ENCODE assay signal across 1 cellular context in the genomic region with DNA sequence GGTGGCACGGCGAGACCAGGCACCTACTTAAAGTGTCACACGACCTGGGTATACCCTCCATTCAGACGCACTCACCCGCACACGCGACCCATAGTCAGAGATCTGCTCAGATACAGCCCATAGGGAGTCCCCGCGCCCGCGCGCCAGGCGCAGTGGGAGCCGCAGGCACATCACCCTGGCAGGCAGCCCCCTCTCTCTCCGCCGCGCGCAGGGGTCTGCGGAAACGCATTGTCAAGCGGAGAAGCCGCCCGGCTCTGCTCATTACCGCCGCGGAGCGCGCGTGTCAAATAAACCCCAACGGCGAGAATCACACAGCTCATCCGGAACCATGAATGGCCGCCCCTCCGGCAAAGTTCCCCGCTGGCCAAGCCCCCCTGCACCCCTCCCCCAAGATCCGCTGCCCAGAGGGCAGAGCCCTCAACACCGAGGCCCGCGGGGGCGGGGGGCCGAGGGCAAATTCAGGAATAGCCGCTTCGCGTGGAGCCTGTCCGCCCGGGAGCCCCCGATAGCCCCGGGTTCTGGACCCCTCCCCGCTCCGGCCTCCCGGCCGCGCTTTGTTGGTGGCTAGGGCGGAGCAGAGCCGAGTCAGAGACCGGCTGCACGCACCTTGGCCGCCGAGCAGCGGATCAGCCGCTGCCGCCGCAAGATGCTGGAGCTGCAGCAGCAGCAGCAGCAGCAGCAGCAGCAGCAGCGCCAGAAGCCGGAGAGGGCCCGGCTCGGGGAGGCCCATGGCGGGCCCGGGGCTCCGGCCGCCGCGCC.
TF ChIP-seq lines count a peak whose summit lies in the region.

No MANE protein-coding gene starts in this region.

TF ChIP-seq in HepG2, 621 proteins besides CTCF, POLR2A, EP300 and RAD21 (continued from another document and continues in another):
- TF ChIP-seq TCF12 (IDR thresholded peaks at IDR 0.05) (no peak), TCF12 (CRISPR knock-in tag; IDR thresholded peaks at IDR 0.05) (no peak), POLR2G (IDR thresholded peaks at IDR 0.05; ENCODE audit: low read depth, low read length) (0 out of 2 replicates have a peak, but pooled peaks have one; percentile 6), XRCC5 (optimal IDR thresholded peaks at IDR 0.05; ENCODE audit: low read length) (no peak), KDM2A (CRISPR knock-in tag; IDR thresholded peaks at IDR 0.05; ENCODE audit: borderline replicate concordance, low read depth) (peak; percentile 49; the same call in 1 of the 2 replicates), SRSF4 (IDR thresholded peaks at IDR 0.05; ENCODE audit: low read depth, low read length, poor library complexity, severe bottlenecking) (no peak), ZNF441 (CRISPR knock-in tag; IDR thresholded peaks at IDR 0.05; ENCODE audit: borderline replicate concordance) (no peak), ZNF549 (CRISPR knock-in tag; IDR thresholded peaks at IDR 0.05) (no peak), ZSCAN9 (CRISPR knock-in tag; IDR thresholded peaks at IDR 0.05; ENCODE audit: borderline replicate concordance) (no peak), ZNF790 (CRISPR knock-in tag; IDR thresholded peaks at IDR 0.05; ENCODE audit: borderline replicate concordance) (0 out of 2 replicates have a peak, but pooled peaks have one; percentile 8), ZNF792 (CRISPR knock-in tag; IDR thresholded peaks at IDR 0.05) (no peak), MED13 (CRISPR knock-in tag; IDR thresholded peaks at IDR 0.05) (no peak), HMG20B (CRISPR knock-in tag; conservative IDR thresholded peaks at IDR 0.05) (no peak), ZNF20 (CRISPR knock-in tag; IDR thresholded peaks at IDR 0.05) (no peak), CEBPG (CRISPR knock-in tag; IDR thresholded peaks at IDR 0.05) (no peak), NCOA5 (CRISPR knock-in tag; IDR thresholded peaks at IDR 0.05) (no peak), ZNF446 (CRISPR knock-in tag; IDR thresholded peaks at IDR 0.05) (no peak), YY1 (IDR thresholded peaks at IDR 0.05; ENCODE audit: insufficient read depth, insufficient replicate concordance, low read depth, low read length) (peak; percentile 14), ZBTB21 (CRISPR knock-in tag; IDR thresholded peaks at IDR 0.05) (no peak), ZNF331 (CRISPR knock-in tag; IDR thresholded peaks at IDR 0.05) (no peak), KAT7 (CRISPR knock-in tag; IDR thresholded peaks at IDR 0.05; ENCODE audit: borderline replicate concordance) (no peak), ZNF572 (CRISPR knock-in tag; IDR thresholded peaks at IDR 0.05) (no peak), NFYB (CRISPR knock-in tag; IDR thresholded peaks at IDR 0.05) (no peak), RCOR2 (CRISPR knock-in tag; IDR thresholded peaks at IDR 0.05) (no peak), ZNF343 (CRISPR knock-in tag; IDR thresholded peaks at IDR 0.05) (no peak), ZSCAN20 (CRISPR knock-in tag; IDR thresholded peaks at IDR 0.05; ENCODE audit: borderline replicate concordance) (peak; percentile 37; the same call in 1 of the 2 replicates), ZNF674 (CRISPR knock-in tag; IDR thresholded peaks at IDR 0.05; ENCODE audit: low read depth) (no peak), ZNF335 (CRISPR knock-in tag; IDR thresholded peaks at IDR 0.05) (no peak), ZNF598 (CRISPR knock-in tag; IDR thresholded peaks at IDR 0.05; ENCODE audit: borderline replicate concordance) (no peak), ZKSCAN1 (IDR thresholded peaks at IDR 0.05; ENCODE audit: low read length) (no peak), NFKBIZ (CRISPR knock-in tag; IDR thresholded peaks at IDR 0.05) (no peak)
- TF ChIP-seq, protein P1, sequence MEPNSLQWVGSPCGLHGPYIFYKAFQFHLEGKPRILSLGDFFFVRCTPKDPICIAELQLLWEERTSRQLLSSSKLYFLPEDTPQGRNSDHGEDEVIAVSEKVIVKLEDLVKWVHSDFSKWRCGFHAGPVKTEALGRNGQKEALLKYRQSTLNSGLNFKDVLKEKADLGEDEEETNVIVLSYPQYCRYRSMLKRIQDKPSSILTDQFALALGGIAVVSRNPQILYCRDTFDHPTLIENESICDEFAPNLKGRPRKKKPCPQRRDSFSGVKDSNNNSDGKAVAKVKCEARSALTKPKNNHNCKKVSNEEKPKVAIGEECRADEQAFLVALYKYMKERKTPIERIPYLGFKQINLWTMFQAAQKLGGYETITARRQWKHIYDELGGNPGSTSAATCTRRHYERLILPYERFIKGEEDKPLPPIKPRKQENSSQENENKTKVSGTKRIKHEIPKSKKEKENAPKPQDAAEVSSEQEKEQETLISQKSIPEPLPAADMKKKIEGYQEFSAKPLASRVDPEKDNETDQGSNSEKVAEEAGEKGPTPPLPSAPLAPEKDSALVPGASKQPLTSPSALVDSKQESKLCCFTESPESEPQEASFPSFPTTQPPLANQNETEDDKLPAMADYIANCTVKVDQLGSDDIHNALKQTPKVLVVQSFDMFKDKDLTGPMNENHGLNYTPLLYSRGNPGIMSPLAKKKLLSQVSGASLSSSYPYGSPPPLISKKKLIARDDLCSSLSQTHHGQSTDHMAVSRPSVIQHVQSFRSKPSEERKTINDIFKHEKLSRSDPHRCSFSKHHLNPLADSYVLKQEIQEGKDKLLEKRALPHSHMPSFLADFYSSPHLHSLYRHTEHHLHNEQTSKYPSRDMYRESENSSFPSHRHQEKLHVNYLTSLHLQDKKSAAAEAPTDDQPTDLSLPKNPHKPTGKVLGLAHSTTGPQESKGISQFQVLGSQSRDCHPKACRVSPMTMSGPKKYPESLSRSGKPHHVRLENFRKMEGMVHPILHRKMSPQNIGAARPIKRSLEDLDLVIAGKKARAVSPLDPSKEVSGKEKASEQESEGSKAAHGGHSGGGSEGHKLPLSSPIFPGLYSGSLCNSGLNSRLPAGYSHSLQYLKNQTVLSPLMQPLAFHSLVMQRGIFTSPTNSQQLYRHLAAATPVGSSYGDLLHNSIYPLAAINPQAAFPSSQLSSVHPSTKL (CRISPR knock-in tag; IDR thresholded peaks at IDR 0.05), result no peak
- TF ChIP-seq, protein P2, sequence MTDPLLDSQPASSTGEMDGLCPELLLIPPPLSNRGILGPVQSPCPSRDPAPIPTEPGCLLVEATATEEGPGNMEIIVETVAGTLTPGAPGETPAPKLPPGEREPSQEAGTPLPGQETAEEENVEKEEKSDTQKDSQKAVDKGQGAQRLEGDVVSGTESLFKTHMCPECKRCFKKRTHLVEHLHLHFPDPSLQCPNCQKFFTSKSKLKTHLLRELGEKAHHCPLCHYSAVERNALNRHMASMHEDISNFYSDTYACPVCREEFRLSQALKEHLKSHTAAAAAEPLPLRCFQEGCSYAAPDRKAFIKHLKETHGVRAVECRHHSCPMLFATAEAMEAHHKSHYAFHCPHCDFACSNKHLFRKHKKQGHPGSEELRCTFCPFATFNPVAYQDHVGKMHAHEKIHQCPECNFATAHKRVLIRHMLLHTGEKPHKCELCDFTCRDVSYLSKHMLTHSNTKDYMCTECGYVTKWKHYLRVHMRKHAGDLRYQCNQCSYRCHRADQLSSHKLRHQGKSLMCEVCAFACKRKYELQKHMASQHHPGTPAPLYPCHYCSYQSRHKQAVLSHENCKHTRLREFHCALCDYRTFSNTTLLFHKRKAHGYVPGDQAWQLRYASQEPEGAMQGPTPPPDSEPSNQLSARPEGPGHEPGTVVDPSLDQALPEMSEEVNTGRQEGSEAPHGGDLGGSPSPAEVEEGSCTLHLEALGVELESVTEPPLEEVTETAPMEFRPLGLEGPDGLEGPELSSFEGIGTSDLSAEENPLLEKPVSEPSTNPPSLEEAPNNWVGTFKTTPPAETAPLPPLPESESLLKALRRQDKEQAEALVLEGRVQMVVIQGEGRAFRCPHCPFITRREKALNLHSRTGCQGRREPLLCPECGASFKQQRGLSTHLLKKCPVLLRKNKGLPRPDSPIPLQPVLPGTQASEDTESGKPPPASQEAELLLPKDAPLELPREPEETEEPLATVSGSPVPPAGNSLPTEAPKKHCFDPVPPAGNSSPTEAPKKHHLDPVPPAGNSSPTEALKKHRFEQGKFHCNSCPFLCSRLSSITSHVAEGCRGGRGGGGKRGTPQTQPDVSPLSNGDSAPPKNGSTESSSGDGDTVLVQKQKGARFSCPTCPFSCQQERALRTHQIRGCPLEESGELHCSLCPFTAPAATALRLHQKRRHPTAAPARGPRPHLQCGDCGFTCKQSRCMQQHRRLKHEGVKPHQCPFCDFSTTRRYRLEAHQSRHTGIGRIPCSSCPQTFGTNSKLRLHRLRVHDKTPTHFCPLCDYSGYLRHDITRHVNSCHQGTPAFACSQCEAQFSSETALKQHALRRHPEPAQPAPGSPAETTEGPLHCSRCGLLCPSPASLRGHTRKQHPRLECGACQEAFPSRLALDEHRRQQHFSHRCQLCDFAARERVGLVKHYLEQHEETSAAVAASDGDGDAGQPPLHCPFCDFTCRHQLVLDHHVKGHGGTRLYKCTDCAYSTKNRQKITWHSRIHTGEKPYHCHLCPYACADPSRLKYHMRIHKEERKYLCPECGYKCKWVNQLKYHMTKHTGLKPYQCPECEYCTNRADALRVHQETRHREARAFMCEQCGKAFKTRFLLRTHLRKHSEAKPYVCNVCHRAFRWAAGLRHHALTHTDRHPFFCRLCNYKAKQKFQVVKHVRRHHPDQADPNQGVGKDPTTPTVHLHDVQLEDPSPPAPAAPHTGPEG (CRISPR knock-in tag; IDR thresholded peaks at IDR 0.05), result no peak
- TF ChIP-seq, protein P3, sequence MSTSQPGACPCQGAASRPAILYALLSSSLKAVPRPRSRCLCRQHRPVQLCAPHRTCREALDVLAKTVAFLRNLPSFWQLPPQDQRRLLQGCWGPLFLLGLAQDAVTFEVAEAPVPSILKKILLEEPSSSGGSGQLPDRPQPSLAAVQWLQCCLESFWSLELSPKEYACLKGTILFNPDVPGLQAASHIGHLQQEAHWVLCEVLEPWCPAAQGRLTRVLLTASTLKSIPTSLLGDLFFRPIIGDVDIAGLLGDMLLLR (CRISPR knock-in tag; IDR thresholded peaks at IDR 0.05), result no peak
- TF ChIP-seq, protein P4, sequence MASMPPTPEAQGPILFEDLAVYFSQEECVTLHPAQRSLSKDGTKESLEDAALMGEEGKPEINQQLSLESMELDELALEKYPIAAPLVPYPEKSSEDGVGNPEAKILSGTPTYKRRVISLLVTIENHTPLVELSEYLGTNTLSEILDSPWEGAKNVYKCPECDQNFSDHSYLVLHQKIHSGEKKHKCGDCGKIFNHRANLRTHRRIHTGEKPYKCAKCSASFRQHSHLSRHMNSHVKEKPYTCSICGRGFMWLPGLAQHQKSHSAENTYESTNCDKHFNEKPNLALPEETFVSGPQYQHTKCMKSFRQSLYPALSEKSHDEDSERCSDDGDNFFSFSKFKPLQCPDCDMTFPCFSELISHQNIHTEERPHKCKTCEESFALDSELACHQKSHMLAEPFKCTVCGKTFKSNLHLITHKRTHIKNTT (CRISPR knock-in tag; IDR thresholded peaks at IDR 0.05), result no peak
- TF ChIP-seq, protein P5, sequence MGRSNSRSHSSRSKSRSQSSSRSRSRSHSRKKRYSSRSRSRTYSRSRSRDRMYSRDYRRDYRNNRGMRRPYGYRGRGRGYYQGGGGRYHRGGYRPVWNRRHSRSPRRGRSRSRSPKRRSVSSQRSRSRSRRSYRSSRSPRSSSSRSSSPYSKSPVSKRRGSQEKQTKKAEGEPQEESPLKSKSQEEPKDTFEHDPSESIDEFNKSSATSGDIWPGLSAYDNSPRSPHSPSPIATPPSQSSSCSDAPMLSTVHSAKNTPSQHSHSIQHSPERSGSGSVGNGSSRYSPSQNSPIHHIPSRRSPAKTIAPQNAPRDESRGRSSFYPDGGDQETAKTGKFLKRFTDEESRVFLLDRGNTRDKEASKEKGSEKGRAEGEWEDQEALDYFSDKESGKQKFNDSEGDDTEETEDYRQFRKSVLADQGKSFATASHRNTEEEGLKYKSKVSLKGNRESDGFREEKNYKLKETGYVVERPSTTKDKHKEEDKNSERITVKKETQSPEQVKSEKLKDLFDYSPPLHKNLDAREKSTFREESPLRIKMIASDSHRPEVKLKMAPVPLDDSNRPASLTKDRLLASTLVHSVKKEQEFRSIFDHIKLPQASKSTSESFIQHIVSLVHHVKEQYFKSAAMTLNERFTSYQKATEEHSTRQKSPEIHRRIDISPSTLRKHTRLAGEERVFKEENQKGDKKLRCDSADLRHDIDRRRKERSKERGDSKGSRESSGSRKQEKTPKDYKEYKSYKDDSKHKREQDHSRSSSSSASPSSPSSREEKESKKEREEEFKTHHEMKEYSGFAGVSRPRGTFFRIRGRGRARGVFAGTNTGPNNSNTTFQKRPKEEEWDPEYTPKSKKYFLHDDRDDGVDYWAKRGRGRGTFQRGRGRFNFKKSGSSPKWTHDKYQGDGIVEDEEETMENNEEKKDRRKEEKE (IDR thresholded peaks at IDR 0.05), result no peak
- TF ChIP-seq, protein P6, sequence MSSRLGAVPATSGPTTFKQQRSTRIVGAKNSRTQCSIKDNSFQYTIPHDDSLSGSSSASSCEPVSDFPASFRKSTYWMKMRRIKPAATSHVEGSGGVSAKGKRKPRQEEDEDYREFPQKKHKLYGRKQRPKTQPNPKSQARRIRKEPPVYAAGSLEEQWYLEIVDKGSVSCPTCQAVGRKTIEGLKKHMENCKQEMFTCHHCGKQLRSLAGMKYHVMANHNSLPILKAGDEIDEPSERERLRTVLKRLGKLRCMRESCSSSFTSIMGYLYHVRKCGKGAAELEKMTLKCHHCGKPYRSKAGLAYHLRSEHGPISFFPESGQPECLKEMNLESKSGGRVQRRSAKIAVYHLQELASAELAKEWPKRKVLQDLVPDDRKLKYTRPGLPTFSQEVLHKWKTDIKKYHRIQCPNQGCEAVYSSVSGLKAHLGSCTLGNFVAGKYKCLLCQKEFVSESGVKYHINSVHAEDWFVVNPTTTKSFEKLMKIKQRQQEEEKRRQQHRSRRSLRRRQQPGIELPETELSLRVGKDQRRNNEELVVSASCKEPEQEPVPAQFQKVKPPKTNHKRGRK (CRISPR knock-in tag; IDR thresholded peaks at IDR 0.05), result no peak
- TF ChIP-seq, protein P7, sequence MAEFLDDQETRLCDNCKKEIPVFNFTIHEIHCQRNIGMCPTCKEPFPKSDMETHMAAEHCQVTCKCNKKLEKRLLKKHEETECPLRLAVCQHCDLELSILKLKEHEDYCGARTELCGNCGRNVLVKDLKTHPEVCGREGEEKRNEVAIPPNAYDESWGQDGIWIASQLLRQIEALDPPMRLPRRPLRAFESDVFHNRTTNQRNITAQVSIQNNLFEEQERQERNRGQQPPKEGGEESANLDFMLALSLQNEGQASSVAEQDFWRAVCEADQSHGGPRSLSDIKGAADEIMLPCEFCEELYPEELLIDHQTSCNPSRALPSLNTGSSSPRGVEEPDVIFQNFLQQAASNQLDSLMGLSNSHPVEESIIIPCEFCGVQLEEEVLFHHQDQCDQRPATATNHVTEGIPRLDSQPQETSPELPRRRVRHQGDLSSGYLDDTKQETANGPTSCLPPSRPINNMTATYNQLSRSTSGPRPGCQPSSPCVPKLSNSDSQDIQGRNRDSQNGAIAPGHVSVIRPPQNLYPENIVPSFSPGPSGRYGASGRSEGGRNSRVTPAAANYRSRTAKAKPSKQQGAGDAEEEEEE (CRISPR knock-in tag; IDR thresholded peaks at IDR 0.05; ENCODE audit: borderline replicate concordance), result no peak
- TF ChIP-seq, protein P8, sequence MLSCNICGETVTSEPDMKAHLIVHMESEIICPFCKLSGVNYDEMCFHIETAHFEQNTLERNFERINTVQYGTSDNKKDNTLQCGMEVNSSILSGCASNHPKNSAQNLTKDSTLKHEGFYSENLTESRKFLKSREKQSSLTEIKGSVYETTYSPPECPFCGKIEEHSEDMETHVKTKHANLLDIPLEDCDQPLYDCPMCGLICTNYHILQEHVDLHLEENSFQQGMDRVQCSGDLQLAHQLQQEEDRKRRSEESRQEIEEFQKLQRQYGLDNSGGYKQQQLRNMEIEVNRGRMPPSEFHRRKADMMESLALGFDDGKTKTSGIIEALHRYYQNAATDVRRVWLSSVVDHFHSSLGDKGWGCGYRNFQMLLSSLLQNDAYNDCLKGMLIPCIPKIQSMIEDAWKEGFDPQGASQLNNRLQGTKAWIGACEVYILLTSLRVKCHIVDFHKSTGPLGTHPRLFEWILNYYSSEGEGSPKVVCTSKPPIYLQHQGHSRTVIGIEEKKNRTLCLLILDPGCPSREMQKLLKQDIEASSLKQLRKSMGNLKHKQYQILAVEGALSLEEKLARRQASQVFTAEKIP (CRISPR knock-in tag; IDR thresholded peaks at IDR 0.05; ENCODE audit: borderline replicate concordance), result no peak
